In the genomic region with DNA sequence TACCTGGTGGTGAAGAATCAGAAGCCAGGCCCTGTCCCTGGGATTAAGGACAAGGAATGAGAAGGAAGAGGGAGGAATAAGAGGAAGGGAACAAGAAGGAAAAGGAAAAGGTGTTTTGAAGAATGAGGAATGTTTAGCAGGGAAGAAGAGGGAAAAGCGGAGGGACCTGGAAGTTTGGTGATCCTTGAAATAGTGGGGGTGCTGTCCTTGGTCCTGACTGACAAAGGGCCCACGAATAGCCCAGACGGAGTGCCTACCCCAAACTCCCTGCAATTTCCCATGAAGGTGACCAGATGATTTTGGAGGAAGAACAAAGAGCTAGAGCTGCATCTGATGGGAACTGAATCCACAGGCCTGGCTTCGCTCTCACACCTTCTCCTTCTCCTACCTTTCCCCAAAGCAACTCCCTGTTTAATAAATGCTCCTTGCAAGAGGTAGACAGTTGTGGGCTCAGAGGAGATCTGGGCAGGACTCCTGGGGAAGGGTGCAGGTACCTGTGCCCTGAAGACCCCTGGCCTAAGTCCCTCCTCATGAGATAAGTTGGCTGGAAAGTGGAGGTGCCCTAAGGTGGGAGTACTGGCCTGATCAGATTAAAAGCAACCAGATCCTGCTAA, we compare ENCODE assay signal across 18 cellular contexts. TPM values are rescaled to one million over a fixed set of nuclear protein-coding genes. Genes with fewer than 3 reads are reported as not detected.
DNase-seq lines count a peak whose midpoint lies in the region; ATAC-seq and TF ChIP-seq lines count a peak whose summit lies in the region.
"Had no signal": no experiment of that assay in that cellular context is flagged by ENCODE, and none has a peak within 500 bp of the region (broad histone marks: within the 10 kb centered on the region; RNA-seq: fewer than 3 reads in every experiment).

No MANE protein-coding gene starts in this region.

- H3K9me3 ChIP-seq in endodermal cell (ENCODE audit: control insufficient read depth, low read length) (no peaks in the 10 kb centered on the region), smooth muscle cell (replicated peaks; ENCODE audit: low read depth) (no peaks in the 10 kb centered on the region)
- H3K9me3 ChIP-seq: gastroesophageal sphincter, left ventricle myocardium inferior, neutrophil had no signal

- no peak overlapping the region for H3K4me3 Mint-ChIP-seq in endodermal cell
- H3K4me3 Mint-ChIP-seq: activated naive CD8-positive, alpha-beta T cell had no signal

- H3K4me1 Mint-ChIP-seq in endodermal cell: no peaks in the 10 kb centered on the region

- DNase-seq in ELR (ENCODE audit: low read depth) (peak; percentile 39), LoVo (ENCODE audit: low spot score) (peak; percentile 37), endodermal cell (peak; percentile 87), lung microvascular endothelial cell (ENCODE audit: low read depth in 2 of 2) (peak; percentile 30 to 32), germinal center (ENCODE audit: low spot score) (no peak), smooth muscle cell (lab: John Stamatoyannopoulos, UW; ENCODE audit: unreplicated experiment) (no peak), NCI-H187 (lab: John Stamatoyannopoulos, UW) (no peak)
- DNase-seq: left ventricle myocardium inferior, NCI-H1417, NCI-H510A, small intestine, T1000 had no signal

- H3K27ac Mint-ChIP-seq in endodermal cell: no peak overlapping the region
- H3K27ac Mint-ChIP-seq: activated naive CD8-positive, alpha-beta T cell had no signal

- H3F3A ChIP-seq in smooth muscle cell (ENCODE audit: low read depth): no peaks in the 10 kb centered on the region

- no peaks in the 10 kb centered on the region for H3K36me3 Mint-ChIP-seq in endodermal cell (ENCODE audit: low read depth)
- H3K36me3 Mint-ChIP-seq: activated naive CD8-positive, alpha-beta T cell had no signal

- no peaks in the 10 kb centered on the region for H4K20me1 ChIP-seq in smooth muscle cell (ENCODE audit: low read depth)

- no peak overlapping the region for H2AFZ ChIP-seq in smooth muscle cell (ENCODE audit: low read depth)

- no peak overlapping the region for H3K4me2 ChIP-seq in smooth muscle cell

- 0 to 37% methylated on average over 1 to 4 of the region's 4 CpGs for WGBS in endodermal cell (ENCODE audit: insufficient coverage in 1 of 2, insufficient read length in 1 of 2), 2 experiments
- WGBS in smooth muscle cell (ENCODE audit: low lambda C conversion rate): 27% methylated on average over 4 of the region's 4 CpGs

- TF ChIP-seq CTCF in endodermal cell (conservative IDR thresholded peaks at IDR 0.05): no peak
- TF ChIP-seq CTCF in smooth muscle cell (IDR thresholded peaks at IDR 0.05; ENCODE audit: borderline replicate concordance, insufficient read depth, poor library complexity, severe bottlenecking): no peak

- H3K9ac ChIP-seq in endodermal cell (ENCODE audit: extremely low read depth, low read length, poor library complexity, severe bottlenecking): no peak overlapping the region
- no peak overlapping the region for H3K9ac ChIP-seq in smooth muscle cell (ENCODE audit: low read depth)

- ATAC-seq in HG03378 (IDR thresholded peaks at IDR 0.05; ENCODE audit: unreplicated experiment): no peak
- ATAC-seq: gastroesophageal sphincter had no signal

- no peak overlapping the region for H3K27ac ChIP-seq in endodermal cell (ENCODE audit: low read depth, low read length)
- H3K27ac ChIP-seq in smooth muscle cell (ENCODE audit: low read depth): no peak overlapping the region
- H3K27ac ChIP-seq: coronary artery, gastroesophageal sphincter, left ventricle myocardium inferior, neutrophil had no signal

- no peaks in the 10 kb centered on the region for H3K9me3 Mint-ChIP-seq in endodermal cell

- H3K27me3 Mint-ChIP-seq in endodermal cell (ENCODE audit: insufficient read depth): peaks cover 70% of the 10 kb centered on the region

- no peak overlapping the region for H3K4me3 ChIP-seq in endodermal cell (ENCODE audit: low read length)
- no peak overlapping the region for H3K4me3 ChIP-seq in smooth muscle cell
- H3K4me3 ChIP-seq: coronary artery, gastroesophageal sphincter, left ventricle myocardium inferior had no signal

- H3K4me1 ChIP-seq in endodermal cell (ENCODE audit: control insufficient read depth, insufficient read depth, low read length) (no peaks in the 10 kb centered on the region), smooth muscle cell (ENCODE audit: low read depth) (no peaks in the 10 kb centered on the region)
- H3K4me1 ChIP-seq: gastroesophageal sphincter, left ventricle myocardium inferior had no signal

- no peaks in the 10 kb centered on the region for H3K79me2 ChIP-seq in smooth muscle cell (ENCODE audit: low read depth)

- H3K27me3 ChIP-seq in endodermal cell (ENCODE audit: control insufficient read depth, insufficient read depth, low read length, poor library complexity, severe bottlenecking) (peaks cover 83% of the 10 kb centered on the region), smooth muscle cell (ENCODE audit: low read depth) (peaks cover 74% of the 10 kb centered on the region)

- H3K36me3 ChIP-seq in endodermal cell (ENCODE audit: control insufficient read depth, insufficient read depth, low read length): no peaks in the 10 kb centered on the region
- H3K36me3 ChIP-seq in smooth muscle cell (ENCODE audit: low read depth): no peaks in the 10 kb centered on the region
- H3K36me3 ChIP-seq: gastroesophageal sphincter, left ventricle myocardium inferior, neutrophil had no signal

RNA-seq across cellular contexts. Expression of a gene that starts 19.3 kb away (rescaled TPM):
- total RNA-seq in endodermal cell: 10 to 100 TPM in 1 of 2 donors, 1 to 10 TPM in 1; 5.2 to 10.0 TPM
- polyA plus RNA-seq in endodermal cell (2013, experiment 1 of 2): 3.3 TPM
- polyA plus RNA-seq in endodermal cell (2013, experiment 2 of 2): 3.4 TPM
- under 0.01 and 0.44 TPM in 2 replicates for total RNA-seq in lung microvascular endothelial cell
- 11.5 and 13.1 TPM in 2 replicates for total RNA-seq in smooth muscle cell
- polyA plus RNA-seq in smooth muscle cell: 20.3 and 20.4 TPM in 2 replicates

RNA-seq across cellular contexts. Expression of a gene that starts 50.0 kb away (rescaled TPM):
- total RNA-seq in endodermal cell: 1 to 10 TPM; 1.8 to 2.1 TPM
- 3.2 TPM for polyA plus RNA-seq in endodermal cell (2013, experiment 1 of 2)
- 4.1 TPM for polyA plus RNA-seq in endodermal cell (2013, experiment 2 of 2)
- 46.4 and 56.0 TPM in 2 replicates for total RNA-seq in lung microvascular endothelial cell
- 79.1 and 86.9 TPM in 2 replicates for total RNA-seq in smooth muscle cell
- 92.1 and 120 TPM in 2 replicates for polyA plus RNA-seq in smooth muscle cell

RNA-seq across cellular contexts. Expression of a gene that starts 50.1 kb away (rescaled TPM):
- not detected for total RNA-seq in endodermal cell
- polyA plus RNA-seq in endodermal cell (2013, experiment 1 of 2): 0.14 TPM
- 0.12 TPM for polyA plus RNA-seq in endodermal cell (2013, experiment 2 of 2)
- not detected in 2 replicates for total RNA-seq in lung microvascular endothelial cell
- total RNA-seq in smooth muscle cell: 0.04 TPM in 1 of 2 replicates, not detected in the other
- polyA plus RNA-seq in smooth muscle cell: not detected in 2 replicates
- total RNA-seq: gastroesophageal sphincter, left ventricle myocardium inferior, temporal lobe had no signal

RNA-seq across cellular contexts. Expression of a gene that starts 50.1 kb away (rescaled TPM):
- total RNA-seq in endodermal cell (1 to 10 TPM in 1 of 2 donors, under 1 TPM in 1; 0.49 to 1.1 TPM), lung microvascular endothelial cell (0.20 and 0.44 TPM in 2 replicates), smooth muscle cell (2.0 and 4.5 TPM in 2 replicates)
- 0.53 TPM for polyA plus RNA-seq in endodermal cell (2013, experiment 1 of 2)
- polyA plus RNA-seq in endodermal cell (2013, experiment 2 of 2): 0.50 TPM
- 0.93 and 4.2 TPM in 2 replicates for polyA plus RNA-seq in smooth muscle cell

Comparison
In these comparisons a context has a peak if more than half of its experiments do, and no peak if none do; other contexts are left out.
1. DNase-seq: peak in ELR (single experiment), LoVo (single experiment), endodermal cell (single experiment) and lung microvascular endothelial cell (2 of 2); none in germinal center (single experiment), smooth muscle cell (single experiment) and NCI-H187 (0 of 2).
2. RNA of a gene that starts 50.0 kb away (total RNA-seq): 79.1 to 86.9 TPM in smooth muscle cell and 46.4 to 56.0 TPM in lung microvascular endothelial cell; 1.8 to 2.1 TPM in endodermal cell; every median in the first group is over 10 times any median in the second.